In genomic region chr18:8097399-8097798, GRCh38 we compare ENCODE assay signal across 22 cellular contexts.
DNase-seq lines count a peak whose midpoint lies in the region; ATAC-seq and TF ChIP-seq lines count a peak whose summit lies in the region.
"Had no signal": no experiment of that assay in that cellular context is flagged by ENCODE, and none has a peak within 500 bp of the region (broad histone marks: within the 10 kb centered on the region; RNA-seq: fewer than 3 reads in every experiment).

No MANE protein-coding gene starts in this region.

- TF ChIP-seq CTCF in neural cell (IDR thresholded peaks at IDR 0.05; ENCODE audit: poor library complexity, severe bottlenecking) = no peak
- TF ChIP-seq CTCF in breast epithelium (IDR thresholded peaks at IDR 0.05) = no peak

- intact Hi-C loops in Right ventricle myocardium superior (cut with DNase I) = no loop called here
- intact Hi-C loops in Right ventricle myocardium inferior (cut with DNase I) = no loop called here
- intact Hi-C loops in left ventricle myocardium superior (cut with micrococcal nuclease) = no loop called here
- intact Hi-C loops in left cardiac atrium (cut with DNase I) = no loop called here
- intact Hi-C loops in breast epithelium (cut with DNase I; ENCODE audit: low total_unique reads) = no loop called here

- no peaks in the 10 kb centered on the region for H3K4me1 ChIP-seq in breast epithelium
- H3K4me1 ChIP-seq: A549; BLaER1 treated with 17β-estradiol and CSF1 and Interleukin-3, amounts not matched to agents 10 nM and 100 nM; Caco-2 had no signal

- H3F3A ChIP-seq in neural cell (ENCODE audit: insufficient read depth, low read length, poor library complexity, severe bottlenecking) = no peaks in the 10 kb centered on the region

- no peaks in the 10 kb centered on the region for H3K9me2 ChIP-seq in neural cell (ENCODE audit: insufficient read depth, low read length)

- no peak overlapping the region for H3K4me2 ChIP-seq in neural cell (ENCODE audit: low read length)
- H3K4me2 ChIP-seq: A549; BLaER1 treated with 17β-estradiol and CSF1 and Interleukin-3, amounts not matched to agents 10 nM and 100 nM had no signal

- H4K20me1 ChIP-seq in neural cell (ENCODE audit: insufficient read depth) = no peaks in the 10 kb centered on the region
- H4K20me1 ChIP-seq: BLaER1 treated with 17β-estradiol and CSF1 and Interleukin-3, amounts not matched to agents 10 nM and 100 nM had no signal

- DNase-seq in Right ventricle myocardium superior (no peak), Right ventricle myocardium inferior (ENCODE audit: missing footprints) (no peak), left ventricle myocardium superior (no peak), left cardiac atrium (no peak), breast epithelium (ENCODE audit: low spot score in 2 of 2) (no peak)
- DNase-seq: AML-193; Caco-2; Calu3; CD4-positive, alpha-beta T cell; CD8-positive, alpha-beta T cell; DMS 273 treated with DMSO at 0.1 percent for 48 hours; DMS79; DND-41; EL; GDM1 had no signal

- H3K9ac ChIP-seq in neural cell (ENCODE audit: low read length) = no peak overlapping the region
- H3K9ac ChIP-seq: BLaER1 treated with 17β-estradiol and CSF1 and Interleukin-3, amounts not matched to agents 10 nM and 100 nM had no signal

- H3K27ac ChIP-seq in neural cell (ENCODE audit: low read length) (no peak overlapping the region), breast epithelium (no peak overlapping the region)
- H3K27ac ChIP-seq: 22Rv1; A549; BLaER1 treated with 17β-estradiol and CSF1 and Interleukin-3, amounts not matched to agents 10 nM and 100 nM; C4-2B had no signal

- no peaks in the 10 kb centered on the region for H3K27me3 ChIP-seq in neural cell (ENCODE audit: insufficient read depth, low read depth, low read length)
- H3K27me3 ChIP-seq in breast epithelium = no peaks in the 10 kb centered on the region
- H3K27me3 ChIP-seq: BLaER1 treated with 17β-estradiol and CSF1 and Interleukin-3, amounts not matched to agents 10 nM and 100 nM had no signal

- ATAC-seq in Right ventricle myocardium superior (ENCODE audit: poor library complexity) (peak; percentile 39), Right ventricle myocardium inferior (no peak), left ventricle myocardium superior (peak; percentile 57), left cardiac atrium (no peak), GM21447 (IDR thresholded peaks at IDR 0.05; ENCODE audit: unreplicated experiment) (no peak)
- ATAC-seq: A549; CD8-positive, alpha-beta T cell; GM12878 had no signal

- H3K9me3 ChIP-seq in neural cell (ENCODE audit: low read length) = peaks cover under 1% of the 10 kb centered on the region
- H3K9me3 ChIP-seq in breast epithelium = peaks cover 0 to 4% of the 10 kb centered on the region in 2 donors
- H3K9me3 ChIP-seq: Caco-2 had no signal

- TF ChIP-seq POLR2A in breast epithelium (IDR thresholded peaks at IDR 0.05) = no peak

- TF ChIP-seq EP300 in neural cell (conservative IDR thresholded peaks at IDR 0.05; ENCODE audit: poor library complexity, severe bottlenecking) = peak; percentile 66

- H3K4me3 ChIP-seq in neural cell (ENCODE audit: low read length) (no peak overlapping the region), breast epithelium (no peak overlapping the region)
- H3K4me3 ChIP-seq: A549; BLaER1 treated with 17β-estradiol and CSF1 and Interleukin-3, amounts not matched to agents 10 nM and 100 nM; GM12878 had no signal

- TF ChIP-seq RAD21 in neural cell (conservative IDR thresholded peaks at IDR 0.05) = no peak

- H3K36me3 ChIP-seq in neural cell (ENCODE audit: insufficient read depth, low read length) = no peaks in the 10 kb centered on the region
- H3K36me3 ChIP-seq in breast epithelium = no peaks in the 10 kb centered on the region
- H3K36me3 ChIP-seq: BLaER1 treated with 17β-estradiol and CSF1 and Interleukin-3, amounts not matched to agents 10 nM and 100 nM had no signal

- H2AFZ ChIP-seq in neural cell (ENCODE audit: low read depth, low read length) = no peak overlapping the region

- H3K79me2 ChIP-seq in neural cell (replicated peaks; ENCODE audit: insufficient read depth, low read length) = no peaks in the 10 kb centered on the region

TF ChIP-seq in neural cell, 6 proteins besides CTCF, POLR2A, EP300 and RAD21:
- TF ChIP-seq POLR2AphosphoS5 (IDR thresholded peaks at IDR 0.05) = peak; percentile 27
- no peak for TF ChIP-seq SMC3 (conservative IDR thresholded peaks at IDR 0.05; ENCODE audit: poor library complexity)
- TF ChIP-seq EZH2 (IDR thresholded peaks at IDR 0.05; ENCODE audit: borderline replicate concordance, insufficient read depth, low read length, poor library complexity, severe bottlenecking) = no peak
TF ChIP-seq in neural cell: peak in this region for 1.

Comparison
In these comparisons a context has a peak if more than half of its experiments do, and no peak if none do; other contexts are left out.
1. ATAC-seq: peak in Right ventricle myocardium superior (single experiment) and left ventricle myocardium superior (single experiment); none in Right ventricle myocardium inferior (single experiment), left cardiac atrium (0 of 2) and GM21447 (single experiment).